ENCODE assay signal across 1 cellular context in the genomic region with DNA sequence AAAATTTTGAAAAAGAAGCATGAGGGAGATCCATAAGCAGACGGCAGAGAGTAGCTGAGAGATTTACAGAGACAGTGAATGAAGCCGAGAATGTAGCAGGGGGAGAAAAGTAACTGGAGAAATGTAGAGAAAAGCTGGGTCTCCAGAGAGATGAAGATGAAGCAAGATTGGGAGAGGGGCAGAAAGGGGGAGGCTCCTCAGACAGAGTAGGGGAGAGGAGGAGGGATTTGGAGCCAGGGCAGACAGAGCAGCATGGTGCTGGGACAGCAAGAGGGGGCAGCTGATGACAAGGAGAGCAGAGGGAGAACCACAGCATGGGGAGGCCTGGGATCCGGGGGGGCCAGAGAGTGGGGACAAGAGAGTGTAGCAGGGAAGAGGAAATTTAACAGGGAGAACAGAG.
TF ChIP-seq lines count a peak whose summit lies in the region.

No MANE protein-coding gene starts in this region.

TF ChIP-seq in GM23338, 12 proteins besides CTCF, POLR2A, EP300 and RAD21 (continued from another document):
- TF ChIP-seq, protein P1, sequence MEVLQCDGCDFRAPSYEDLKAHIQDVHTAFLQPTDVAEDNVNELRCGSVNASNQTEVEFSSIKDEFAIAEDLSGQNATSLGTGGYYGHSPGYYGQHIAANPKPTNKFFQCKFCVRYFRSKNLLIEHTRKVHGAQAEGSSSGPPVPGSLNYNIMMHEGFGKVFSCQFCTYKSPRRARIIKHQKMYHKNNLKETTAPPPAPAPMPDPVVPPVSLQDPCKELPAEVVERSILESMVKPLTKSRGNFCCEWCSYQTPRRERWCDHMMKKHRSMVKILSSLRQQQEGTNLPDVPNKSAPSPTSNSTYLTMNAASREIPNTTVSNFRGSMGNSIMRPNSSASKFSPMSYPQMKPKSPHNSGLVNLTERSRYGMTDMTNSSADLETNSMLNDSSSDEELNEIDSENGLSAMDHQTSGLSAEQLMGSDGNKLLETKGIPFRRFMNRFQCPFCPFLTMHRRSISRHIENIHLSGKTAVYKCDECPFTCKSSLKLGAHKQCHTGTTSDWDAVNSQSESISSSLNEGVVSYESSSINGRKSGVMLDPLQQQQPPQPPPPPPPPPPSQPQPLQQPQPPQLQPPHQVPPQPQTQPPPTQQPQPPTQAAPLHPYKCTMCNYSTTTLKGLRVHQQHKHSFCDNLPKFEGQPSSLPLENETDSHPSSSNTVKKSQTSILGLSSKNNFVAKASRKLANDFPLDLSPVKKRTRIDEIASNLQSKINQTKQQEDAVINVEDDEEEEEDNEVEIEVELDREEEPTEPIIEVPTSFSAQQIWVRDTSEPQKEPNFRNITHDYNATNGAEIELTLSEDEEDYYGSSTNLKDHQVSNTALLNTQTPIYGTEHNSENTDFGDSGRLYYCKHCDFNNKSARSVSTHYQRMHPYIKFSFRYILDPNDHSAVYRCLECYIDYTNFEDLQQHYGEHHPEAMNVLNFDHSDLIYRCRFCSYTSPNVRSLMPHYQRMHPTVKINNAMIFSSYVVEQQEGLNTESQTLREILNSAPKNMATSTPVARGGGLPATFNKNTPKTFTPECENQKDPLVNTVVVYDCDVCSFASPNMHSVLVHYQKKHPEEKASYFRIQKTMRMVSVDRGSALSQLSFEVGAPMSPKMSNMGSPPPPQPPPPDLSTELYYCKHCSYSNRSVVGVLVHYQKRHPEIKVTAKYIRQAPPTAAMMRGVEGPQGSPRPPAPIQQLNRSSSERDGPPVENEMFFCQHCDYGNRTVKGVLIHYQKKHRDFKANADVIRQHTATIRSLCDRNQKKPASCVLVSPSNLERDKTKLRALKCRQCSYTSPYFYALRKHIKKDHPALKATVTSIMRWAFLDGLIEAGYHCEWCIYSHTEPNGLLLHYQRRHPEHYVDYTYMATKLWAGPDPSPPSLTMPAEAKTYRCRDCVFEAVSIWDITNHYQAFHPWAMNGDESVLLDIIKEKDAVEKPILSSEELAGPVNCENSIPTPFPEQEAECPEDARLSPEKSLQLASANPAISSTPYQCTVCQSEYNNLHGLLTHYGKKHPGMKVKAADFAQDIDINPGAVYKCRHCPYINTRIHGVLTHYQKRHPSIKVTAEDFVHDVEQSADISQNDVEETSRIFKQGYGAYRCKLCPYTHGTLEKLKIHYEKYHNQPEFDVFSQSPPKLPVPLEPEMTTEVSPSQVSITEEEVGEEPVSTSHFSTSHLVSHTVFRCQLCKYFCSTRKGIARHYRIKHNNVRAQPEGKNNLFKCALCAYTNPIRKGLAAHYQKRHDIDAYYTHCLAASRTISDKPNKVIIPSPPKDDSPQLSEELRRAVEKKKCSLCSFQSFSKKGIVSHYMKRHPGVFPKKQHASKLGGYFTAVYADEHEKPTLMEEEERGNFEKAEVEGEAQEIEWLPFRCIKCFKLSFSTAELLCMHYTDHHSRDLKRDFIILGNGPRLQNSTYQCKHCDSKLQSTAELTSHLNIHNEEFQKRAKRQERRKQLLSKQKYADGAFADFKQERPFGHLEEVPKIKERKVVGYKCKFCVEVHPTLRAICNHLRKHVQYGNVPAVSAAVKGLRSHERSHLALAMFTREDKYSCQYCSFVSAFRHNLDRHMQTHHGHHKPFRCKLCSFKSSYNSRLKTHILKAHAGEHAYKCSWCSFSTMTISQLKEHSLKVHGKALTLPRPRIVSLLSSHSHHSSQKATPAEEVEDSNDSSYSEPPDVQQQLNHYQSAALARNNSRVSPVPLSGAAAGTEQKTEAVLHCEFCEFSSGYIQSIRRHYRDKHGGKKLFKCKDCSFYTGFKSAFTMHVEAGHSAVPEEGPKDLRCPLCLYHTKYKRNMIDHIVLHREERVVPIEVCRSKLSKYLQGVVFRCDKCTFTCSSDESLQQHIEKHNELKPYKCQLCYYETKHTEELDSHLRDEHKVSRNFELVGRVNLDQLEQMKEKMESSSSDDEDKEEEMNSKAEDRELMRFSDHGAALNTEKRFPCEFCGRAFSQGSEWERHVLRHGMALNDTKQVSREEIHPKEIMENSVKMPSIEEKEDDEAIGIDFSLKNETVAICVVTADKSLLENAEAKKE (CRISPR knock-in tag; IDR thresholded peaks at IDR 0.05), result no peak
- TF ChIP-seq EZH2 (IDR thresholded peaks at IDR 0.05; ENCODE audit: low read depth, unreplicated experiment), result no peak
